Comparison of ENCODE assay signal across 1 cellular context in the genomic region with DNA sequence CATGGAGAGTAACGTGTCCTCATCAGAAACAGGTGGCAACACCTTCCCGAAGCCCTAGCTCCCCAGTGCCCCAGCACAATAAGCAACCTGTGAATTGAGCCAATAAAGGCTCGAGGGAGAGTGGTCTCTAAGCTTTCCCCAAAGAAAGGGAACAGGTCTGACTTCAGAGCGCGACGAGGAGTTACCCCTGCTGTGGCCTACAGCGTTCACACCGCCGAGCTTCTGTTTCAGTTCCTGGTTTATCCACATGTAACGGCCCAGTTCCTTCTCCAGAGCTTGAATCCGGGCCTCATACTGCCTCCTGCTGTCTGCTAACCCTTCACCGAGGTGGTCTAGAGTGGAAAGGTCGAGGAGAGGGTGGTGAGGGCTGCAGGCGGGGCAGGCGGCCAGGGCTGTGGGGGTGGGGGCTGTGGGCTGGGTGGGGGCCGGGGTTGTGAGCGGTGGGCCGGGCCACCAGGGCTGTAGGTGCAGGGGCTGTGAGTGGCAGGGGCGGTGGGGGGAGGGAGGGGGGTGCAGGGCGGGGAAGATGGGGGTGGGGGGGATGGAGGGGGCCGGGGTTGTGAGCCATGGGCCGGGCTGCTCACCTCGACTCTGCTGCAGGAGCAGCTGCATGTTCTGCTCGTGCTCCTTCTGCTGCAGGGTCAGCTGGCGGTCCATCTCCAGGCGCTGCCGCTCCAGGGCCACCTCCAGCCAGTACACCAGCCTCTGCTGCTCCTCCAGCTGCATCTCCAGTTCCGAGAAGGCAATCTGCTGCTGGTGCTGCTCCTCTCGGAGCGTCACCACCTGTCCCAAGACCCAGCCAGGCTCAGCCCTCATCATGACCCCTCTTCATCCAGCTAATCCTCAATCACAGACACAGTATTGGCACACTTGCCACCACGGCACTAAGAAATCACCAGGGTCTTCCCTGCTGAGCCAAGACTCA.
TF ChIP-seq lines count a peak whose summit lies in the region.

No MANE protein-coding gene starts in this region.

TF ChIP-seq in H1, 55 proteins besides CTCF, POLR2A, EP300 and RAD21:
- TF ChIP-seq RBBP5 (IDR thresholded peaks at IDR 0.05; ENCODE audit: borderline replicate concordance, low read depth, low read length) (no peak), ASH2L (IDR thresholded peaks at IDR 0.05; ENCODE audit: low read length) (no peak), TCF12 (IDR thresholded peaks at IDR 0.05; ENCODE audit: low read depth, low read length) (no peak), POLR2AphosphoS5 (IDR thresholded peaks at IDR 0.05; ENCODE audit: low read depth, low read length) (0 out of 2 replicates have a peak, but pooled peaks have one; percentile 21)
TF ChIP-seq in H1: peak in this region for 1.
